ENCODE assay signal across 8 cellular contexts in genomic region chr11:66745356-66746235, GRCh38. TPM values are rescaled to one million over a fixed set of nuclear protein-coding genes. Genes with fewer than 3 reads are reported as not detected.
DNase-seq lines count a peak whose midpoint lies in the region; ATAC-seq and TF ChIP-seq lines count a peak whose summit lies in the region.

No MANE protein-coding gene starts in this region.

- H3K27ac ChIP-seq in endodermal cell (ENCODE audit: low read depth, low read length) (no peak overlapping the region), urinary bladder (ENCODE audit: low read depth) (peak overlapping the region; percentile 33)

- H3K4me1 ChIP-seq in endodermal cell (ENCODE audit: control insufficient read depth, insufficient read depth, low read length), result no peaks in the 10 kb centered on the region
- H3K4me1 ChIP-seq in urinary bladder (ENCODE audit: insufficient read depth), result no peaks in the 10 kb centered on the region

- H3K4me1 Mint-ChIP-seq in activated CD4-positive, alpha-beta T cell treated with anti-CD3 and anti-CD28 coated beads, Interleukin-2, amount 10 ng/mL, durations not matched to agents 7 days and 5 days, result peaks cover 10% of the 10 kb centered on the region
- no peaks in the 10 kb centered on the region for H3K4me1 Mint-ChIP-seq in endodermal cell
- H3K4me1 Mint-ChIP-seq in natural killer cell treated with Interleukin-12 subunit alpha and Interleukin-12 subunit beta and Interleukin-15 and Interleukin-18, amount 100 ng/mL, for 72 hours (ENCODE audit: low read depth in 2 of 2), result peaks cover 0 to 4% of the 10 kb centered on the region in 2 donors

- no peaks in the 10 kb centered on the region for H3K9me3 ChIP-seq in endodermal cell (ENCODE audit: control insufficient read depth, low read length)

- peak overlapping the region; percentile 15 for H3K9ac ChIP-seq in endodermal cell (ENCODE audit: extremely low read depth, low read length, poor library complexity, severe bottlenecking)

- H3K27ac Mint-ChIP-seq in activated CD4-positive, alpha-beta T cell treated with anti-CD3 and anti-CD28 coated beads, Interleukin-2, amount 10 ng/mL, durations not matched to agents 7 days and 5 days, result peak overlapping the region; percentile 84
- H3K27ac Mint-ChIP-seq in endodermal cell, result no peak overlapping the region
- peak overlapping the region in 1 of 2 donors; percentile 33 for H3K27ac Mint-ChIP-seq in natural killer cell treated with Interleukin-12 subunit alpha and Interleukin-12 subunit beta and Interleukin-15 and Interleukin-18, amount 100 ng/mL, for 72 hours

- POLR2A ChIA-PET in activated CD4-positive, alpha-beta T cell treated with anti-CD3 and anti-CD28 coated beads, Interleukin-2, amount 10 ng/mL, durations not matched to agents 7 days and 5 days (lab: Charles Lee), result no interaction called here

- H3K27me3 Mint-ChIP-seq in activated CD4-positive, alpha-beta T cell treated with anti-CD3 and anti-CD28 coated beads, Interleukin-2, amount 10 ng/mL, durations not matched to agents 7 days and 5 days, result no peaks in the 10 kb centered on the region
- peaks cover under 1% of the 10 kb centered on the region for H3K27me3 Mint-ChIP-seq in endodermal cell (ENCODE audit: insufficient read depth)
- H3K27me3 Mint-ChIP-seq in natural killer cell treated with Interleukin-12 subunit alpha and Interleukin-12 subunit beta and Interleukin-15 and Interleukin-18, amount 100 ng/mL, for 72 hours, result no peaks in the 10 kb centered on the region

- 53 to 57% methylated on average over 31 to 45 of the region's 45 CpGs for WGBS in endodermal cell (ENCODE audit: insufficient coverage in 1 of 2, insufficient read length in 1 of 2), 2 experiments
- WGBS in urinary bladder, result 49% methylated on average over 45 of the region's 45 CpGs

- CTCF ChIA-PET in activated CD4-positive, alpha-beta T cell treated with anti-CD3 and anti-CD28 coated beads, Interleukin-2, amount 10 ng/mL, durations not matched to agents 7 days and 5 days (lab: Charles Lee), result no interaction called here

- peak overlapping the region; percentile 92 for H3K4me3 Mint-ChIP-seq in activated CD4-positive, alpha-beta T cell treated with anti-CD3 and anti-CD28 coated beads, Interleukin-2, amount 10 ng/mL, durations not matched to agents 7 days and 5 days
- H3K4me3 Mint-ChIP-seq in endodermal cell, result peak overlapping the region; percentile 87
- peak overlapping the region; percentile 96 for H3K4me3 Mint-ChIP-seq in natural killer cell treated with Interleukin-12 subunit alpha and Interleukin-12 subunit beta and Interleukin-15 and Interleukin-18, amount 100 ng/mL, for 72 hours

- TF ChIP-seq CTCF in LNCaP clone FGC (IDR thresholded peaks at IDR 0.05; ENCODE audit: control insufficient read depth, extremely low read depth, insufficient read depth) (no peak), endodermal cell (conservative IDR thresholded peaks at IDR 0.05) (no peak)

- peak; percentile 29 for ATAC-seq in GM21381 (IDR thresholded peaks at IDR 0.05; ENCODE audit: unreplicated experiment)
- ATAC-seq in natural killer cell treated with Interleukin-12 subunit alpha and Interleukin-12 subunit beta and Interleukin-15 and Interleukin-18, amount 100 ng/mL, for 72 hours, result peak in 1 of 2 donors; percentile 48

- peaks cover 5% of the 10 kb centered on the region for H3K9me3 Mint-ChIP-seq in activated CD4-positive, alpha-beta T cell treated with anti-CD3 and anti-CD28 coated beads, Interleukin-2, amount 10 ng/mL, durations not matched to agents 7 days and 5 days
- no peaks in the 10 kb centered on the region for H3K9me3 Mint-ChIP-seq in endodermal cell
- peaks cover 5% of the 10 kb centered on the region for H3K9me3 Mint-ChIP-seq in natural killer cell treated with Interleukin-12 subunit alpha and Interleukin-12 subunit beta and Interleukin-15 and Interleukin-18, amount 100 ng/mL, for 72 hours

- peak; percentile 38 for DNase-seq in COR-L47 (lab: John Stamatoyannopoulos, UW)
- DNase-seq in LNCaP clone FGC (ENCODE audit: low read depth), result no peak
- peak; percentile 46 for DNase-seq in activated CD4-positive, alpha-beta T cell treated with anti-CD3 and anti-CD28 coated beads, Interleukin-2, amount 10 ng/mL, durations not matched to agents 7 days and 5 days
- no peak for DNase-seq in endodermal cell
- DNase-seq in natural killer cell treated with Interleukin-12 subunit alpha and Interleukin-12 subunit beta and Interleukin-15 and Interleukin-18, amount 100 ng/mL, for 72 hours (ENCODE audit: low spot score), result no peak
- no peak for DNase-seq in Ammon's horn (ENCODE audit: low spot score)

- peaks cover 3% of the 10 kb centered on the region for H3K36me3 Mint-ChIP-seq in activated CD4-positive, alpha-beta T cell treated with anti-CD3 and anti-CD28 coated beads, Interleukin-2, amount 10 ng/mL, durations not matched to agents 7 days and 5 days (ENCODE audit: low read depth)
- H3K36me3 Mint-ChIP-seq in endodermal cell (ENCODE audit: low read depth), result no peaks in the 10 kb centered on the region
- H3K36me3 Mint-ChIP-seq in natural killer cell treated with Interleukin-12 subunit alpha and Interleukin-12 subunit beta and Interleukin-15 and Interleukin-18, amount 100 ng/mL, for 72 hours, result no peaks in the 10 kb centered on the region

- H3K4me3 ChIP-seq in LNCaP clone FGC (ENCODE audit: low read depth, low read length), result peak overlapping the region; percentile 76
- H3K4me3 ChIP-seq in endodermal cell (ENCODE audit: low read length), result peak overlapping the region; percentile 87
- peak overlapping the region; percentile 96 for H3K4me3 ChIP-seq in urinary bladder (ENCODE audit: low read depth, low read length)

- peaks cover 4% of the 10 kb centered on the region for H3K36me3 ChIP-seq in endodermal cell (ENCODE audit: control insufficient read depth, insufficient read depth, low read length)
- H3K36me3 ChIP-seq in urinary bladder (ENCODE audit: insufficient read depth), result no peaks in the 10 kb centered on the region

- H3K27me3 ChIP-seq in endodermal cell (ENCODE audit: control insufficient read depth, insufficient read depth, low read length, poor library complexity, severe bottlenecking), result no peaks in the 10 kb centered on the region

RNA-seq across cellular contexts. Expression of gene SPTBN2, which starts 16.6 kb away (rescaled TPM):
- total RNA-seq in activated CD4-positive, alpha-beta T cell treated with anti-CD3 and anti-CD28 coated beads, Interleukin-2, amount 10 ng/mL, durations not matched to agents 7 days and 5 days, result under 1 TPM; 0.25 to 0.35 TPM
- total RNA-seq in endodermal cell (10 to 100 TPM; 36.0 to 46.0 TPM), urinary bladder (6.7 TPM)
- polyA plus RNA-seq in endodermal cell (2013, experiment 1 of 2), result 39.9 TPM
- 31.3 TPM for polyA plus RNA-seq in endodermal cell (2013, experiment 2 of 2)
- total RNA-seq in natural killer cell treated with Interleukin-12 subunit alpha and Interleukin-12 subunit beta and Interleukin-15 and Interleukin-18, amount 100 ng/mL, for 72 hours, result under 1 TPM in 1 of 2 donors, not detected in 1; 0.93 TPM
- polyA plus RNA-seq in urinary bladder, result 2.5 TPM

Comparison
In these comparisons a context has a peak if more than half of its experiments do, and no peak if none do; other contexts are left out.
1. DNase-seq: peak in COR-L47 (single experiment) and activated CD4-positive, alpha-beta T cell treated with anti-CD3 and anti-CD28 coated beads, Interleukin-2, amount 10 ng/mL, durations not matched to agents 7 days and 5 days (single experiment); none in LNCaP clone FGC (single experiment), endodermal cell (single experiment), natural killer cell treated with Interleukin-12 subunit alpha and Interleukin-12 subunit beta and Interleukin-15 and Interleukin-18, amount 100 ng/mL, for 72 hours (single experiment) and Ammon's horn (single experiment).
2. Peak in every context shown above with its lines, with median percentiles within 50 percentile points of each other: H3K4me3 ChIP-seq and H3K4me3 Mint-ChIP-seq.